ENCODE assay signal across 20 cellular contexts in genomic region chr6:111713811-111714210, GRCh38.
A peak's percentile ranks its signal among the peaks of the same experiment; 100 is the strongest.
DNase-seq lines count a peak whose midpoint lies in the region; ATAC-seq and TF ChIP-seq lines count a peak whose summit lies in the region.
"Had no signal": no experiment of that assay in that cellular context is flagged by ENCODE, and none has a peak within 500 bp of the region (broad histone marks: within the 10 kb centered on the region; RNA-seq: fewer than 3 reads in every experiment).

No MANE protein-coding gene starts in this region.

- POLR2A ChIA-PET in WTC11 (lab: Charles Lee) = no interaction called here

- H3K4me3 Mint-ChIP-seq in activated naive CD4-positive, alpha-beta T cell treated with anti-CD3 and anti-CD28 coated beads for 36 hours = no peak overlapping the region
- H3K4me3 Mint-ChIP-seq in WTC11 = no peak overlapping the region
- H3K4me3 Mint-ChIP-seq: memory B cell had no signal

- DNase-seq in activated naive CD4-positive, alpha-beta T cell treated with anti-CD3 and anti-CD28 coated beads for 36 hours = no peak
- DNase-seq in activated naive CD4-positive, alpha-beta T cell (lab: John Stamatoyannopoulos, UW) = no peak
- DNase-seq in WTC11 (ENCODE audit: low spot score) = no peak
- DNase-seq in dorsolateral prefrontal cortex = no peak
- no peak for DNase-seq in activated effector memory CD4-positive, alpha-beta T cell treated with anti-CD3 and anti-CD28 coated beads, Interleukin-2, amount 50 U/mL, for 16 hours
- no peak for DNase-seq in NCI-H2029 (lab: John Stamatoyannopoulos, UW)
- DNase-seq: activated CD4-positive, alpha-beta T cell treated with anti-CD3 and anti-CD28 coated beads, Interleukin-2, amount 50 U/mL, for 4 hours; DMS53; esophagus squamous epithelium; NCI-H2171; NCI-H69; stimulated activated CD4-positive, alpha-beta T cell treated with anti-CD3 and anti-CD28 coated beads, Interleukin-15, amount 100 ng/mL, for 24 hours; SW 1271 had no signal

- peaks cover 44% of the 10 kb centered on the region for H3K36me3 Mint-ChIP-seq in activated naive CD4-positive, alpha-beta T cell treated with anti-CD3 and anti-CD28 coated beads for 36 hours (ENCODE audit: low read depth)
- no peaks in the 10 kb centered on the region for H3K36me3 Mint-ChIP-seq in WTC11

- peak overlapping the region; percentile 82 for H3K27ac Mint-ChIP-seq in activated naive CD4-positive, alpha-beta T cell treated with anti-CD3 and anti-CD28 coated beads for 36 hours
- peak overlapping the region; percentile 6; the same call in 1 of the 2 replicates for H3K27ac Mint-ChIP-seq in WTC11
- H3K27ac Mint-ChIP-seq: memory B cell had no signal

- CTCF ChIA-PET in activated naive CD4-positive, alpha-beta T cell treated with anti-CD3 and anti-CD28 coated beads for 36 hours (lab: Charles Lee) = interaction anchor here (0.6 to 2.7 kb wide), 4 partner anchors 8 to 330 kb away, joined by 3 to 11 read pairs (median 6); no protein-coding TSS in a partner anchor
- CTCF ChIA-PET in WTC11 (lab: Charles Lee) = no interaction called here

- peaks cover 81% of the 10 kb centered on the region for H3K4me1 Mint-ChIP-seq in activated naive CD4-positive, alpha-beta T cell treated with anti-CD3 and anti-CD28 coated beads for 36 hours (ENCODE audit: low read depth)
- peaks cover 29% of the 10 kb centered on the region for H3K4me1 Mint-ChIP-seq in WTC11

- no peaks in the 10 kb centered on the region for H3K9me3 Mint-ChIP-seq in activated naive CD4-positive, alpha-beta T cell treated with anti-CD3 and anti-CD28 coated beads for 36 hours
- no peaks in the 10 kb centered on the region for H3K9me3 Mint-ChIP-seq in WTC11
- H3K9me3 Mint-ChIP-seq: memory B cell had no signal

- no peak for TF ChIP-seq CTCF in WTC11 (IDR thresholded peaks at IDR 0.05)
- no peak for TF ChIP-seq CTCF in dorsolateral prefrontal cortex (IDR thresholded peaks at IDR 0.05 in 54 of 56, conservative IDR thresholded peaks at IDR 0.05 in 2 of 56; ENCODE audit: low read depth in 1 of 56, partially characterized antibody in 56 of 56)

- H3K27me3 ChIP-seq in dorsolateral prefrontal cortex = no peaks in the 10 kb centered on the region
- H3K27me3 ChIP-seq: suprapubic skin had no signal

- peak overlapping the region in 37 of 59 donors; percentile 0 to 86 (median 53) for H3K27ac ChIP-seq in dorsolateral prefrontal cortex
- H3K27ac ChIP-seq in temporal lobe (ENCODE audit: low read depth, low read length) = peak overlapping the region; percentile 45
- H3K27ac ChIP-seq: C4-2B, esophagus squamous epithelium, parathyroid adenoma, suprapubic skin had no signal

- intact Hi-C loops in activated naive CD4-positive, alpha-beta T cell treated with anti-CD3 and anti-CD28 coated beads for 36 hours (cut with micrococcal nuclease) = no loop called here
- intact Hi-C loops in dorsolateral prefrontal cortex (cut with DNase I) = no loop called here

- no peak overlapping the region for H3K4me3 ChIP-seq in dorsolateral prefrontal cortex
- H3K4me3 ChIP-seq: esophagus squamous epithelium, suprapubic skin had no signal

- no peaks in the 10 kb centered on the region for H3K27me3 Mint-ChIP-seq in activated naive CD4-positive, alpha-beta T cell treated with anti-CD3 and anti-CD28 coated beads for 36 hours (ENCODE audit: low read depth)
- H3K27me3 Mint-ChIP-seq in WTC11 (ENCODE audit: low read depth) = no peaks in the 10 kb centered on the region
- H3K27me3 Mint-ChIP-seq: memory B cell had no signal

- no peak for ATAC-seq in WTC11
- ATAC-seq in HG02852 (IDR thresholded peaks at IDR 0.05; ENCODE audit: unreplicated experiment) = no peak
- ATAC-seq: sciatic nerve had no signal

TF ChIP-seq in WTC11, 78 proteins besides CTCF, POLR2A, EP300 and RAD21:
- TF ChIP-seq ARID4B (CRISPR knock-in tag; IDR thresholded peaks at IDR 0.05; ENCODE audit: borderline replicate concordance) = no peak
- no peak for TF ChIP-seq GRHL2 (CRISPR knock-in tag; IDR thresholded peaks at IDR 0.05; ENCODE audit: insufficient replicate concordance, severe bottlenecking)
- no peak for TF ChIP-seq MAX (CRISPR knock-in tag; IDR thresholded peaks at IDR 0.05)
- TF ChIP-seq GTF2I (CRISPR knock-in tag; conservative IDR thresholded peaks at IDR 0.05) = no peak
